In the genomic region with DNA sequence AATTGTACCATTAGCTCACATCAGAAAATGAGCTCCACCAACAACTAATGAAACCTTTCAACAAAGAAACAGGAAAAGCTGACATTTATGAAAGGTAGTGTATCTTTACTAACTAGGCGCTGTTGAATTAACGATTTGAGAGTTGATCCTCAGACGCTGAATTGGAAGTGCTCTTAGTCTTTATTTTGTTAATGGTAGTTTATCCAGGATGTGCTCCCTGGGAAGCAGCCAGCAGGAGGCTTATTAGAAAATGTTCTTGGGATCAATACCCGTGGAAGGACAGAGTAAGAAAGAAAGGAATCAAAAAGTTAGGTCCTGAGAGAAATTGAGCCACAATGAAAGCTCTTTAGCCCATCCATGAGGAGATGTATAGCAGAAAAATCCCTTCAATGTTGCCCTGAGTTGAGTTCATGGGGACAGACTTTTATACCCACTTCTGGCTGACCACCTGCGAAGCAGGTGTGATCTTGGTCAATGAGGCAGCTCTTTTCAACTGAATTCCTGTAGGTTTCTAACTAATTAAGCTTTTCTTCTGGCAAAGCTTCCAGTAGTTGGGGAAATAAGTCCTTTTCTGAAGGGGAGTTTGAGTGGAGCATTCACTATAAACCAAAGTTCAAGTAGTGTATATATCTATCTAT, we compare ENCODE assay signal across 23 cellular contexts.
A peak's percentile ranks its signal among the peaks of the same experiment; 100 is the strongest.
DNase-seq lines count a peak whose midpoint lies in the region; ATAC-seq, FAIRE-seq and TF ChIP-seq lines count a peak whose summit lies in the region.
"Had no signal": no experiment of that assay in that cellular context is flagged by ENCODE, and none has a peak within 500 bp of the region (broad histone marks: within the 10 kb centered on the region; RNA-seq: fewer than 3 reads in every experiment).

No MANE protein-coding gene starts in this region.

- H2AK5ac ChIP-seq in H1 (ENCODE audit: low read depth, low read length), result no peak overlapping the region

- POLR2A ChIA-PET in H1 (lab: Charles Lee; ENCODE audit: partially characterized antibody), result no interaction called here

- H2BK12ac ChIP-seq in H1 (ENCODE audit: low read depth, low read length), result no peak overlapping the region

- DNase-seq in SHP77 treated with DMSO at 0.1 percent for 48 hours (lab: John Stamatoyannopoulos, UW) (peak; percentile 2), SHP77 (lab: John Stamatoyannopoulos, UW) (no peak), NCI-H146 (lab: John Stamatoyannopoulos, UW) (peak; percentile 68), H1 (ENCODE audit: low read depth in 1 of 2, low spot score in 2 of 2) (no peak), thoracic aorta (ENCODE audit: low spot score) (no peak)
- no peak for DNase-seq in activated naive CD8-positive, alpha-beta T cell treated with anti-CD3 and anti-CD28 coated beads for 36 hours
- DNase-seq: ACHN; C1 segment of cervical spinal cord; CD8-positive, alpha-beta memory T cell; Kasumi-1; MM.1S; NCI-H1092; NCI-H1694 treated with DMSO at 0.1 percent for 48 hours; NCI-H2107; NCI-H345; NCI-H526 treated with DMSO at 0.1 percent for 48 hours had no signal

- H3K36me3 ChIP-seq in H1 (ENCODE audit: control insufficient read depth in 2 of 4, insufficient read depth in 4 of 4, low read length in 3 of 4) (no peaks in the 10 kb centered on the region), thoracic aorta (no peaks in the 10 kb centered on the region)
- H3K36me3 ChIP-seq: HAP-1 had no signal

- no peaks in the 10 kb centered on the region for H3K23me2 ChIP-seq in H1 (ENCODE audit: low read depth, low read length)

- H2BK15ac ChIP-seq in H1 (ENCODE audit: low read length), result no peak overlapping the region

- 14% methylated on average over 5 of the region's 5 CpGs; no CpG with 5 or more reads in 1 of the 2 experiments for WGBS in H1 (ENCODE audit: extremely low coverage in 1 of 2, insufficient coverage in 1 of 2, insufficient read length in 1 of 2, insufficient replicate concordance in 2 of 2, low coverage in 1 of 2, low lambda C conversion rate in 2 of 2, missing lambda C conversion rate in 1 of 2), 2 experiments

- no peak overlapping the region for H3K4ac ChIP-seq in H1 (replicated peaks; ENCODE audit: insufficient read length, low read depth, low read length)

- H3K14ac ChIP-seq in H1 (ENCODE audit: insufficient read length), result no peak overlapping the region

- peak; percentile 36 for FAIRE-seq in H1 (lab: Jason Lieb, UNC)
- FAIRE-seq: GM12878, RCC 7860 had no signal

- H3K4me1 ChIP-seq in H1 (replicated peaks in 1 of 4; ENCODE audit: control insufficient read depth in 3 of 4, insufficient read depth in 4 of 4, low read length in 3 of 4) (peaks cover 0 to 5% (median 2%) of the 10 kb centered on the region in 4 experiments; a peak in 3 of 7 replicates), thoracic aorta (ENCODE audit: control insufficient read depth in 1 of 2, low read depth in 2 of 2) (no peaks in the 10 kb centered on the region)
- H3K4me1 ChIP-seq: HAP-1 had no signal

- no peak for TF ChIP-seq RAD21 in H1 (IDR thresholded peaks at IDR 0.05 in 1 of 2, conservative IDR thresholded peaks at IDR 0.05 in 1 of 2; ENCODE audit: low read depth in 2 of 2, low read length in 2 of 2)

- no peak overlapping the region for H4K8ac ChIP-seq in H1 (ENCODE audit: extremely low read depth, insufficient read depth, low read length)

- peak overlapping the region; percentile 26 to 45; a peak in 3 of 4 replicates for H3K4me2 ChIP-seq in H1 (ENCODE audit: insufficient read depth in 1 of 2, low read depth in 2 of 2, low read length in 2 of 2)

- no peak overlapping the region for H2AFZ ChIP-seq in H1 (ENCODE audit: low read length)

- H3K18ac ChIP-seq in H1 (ENCODE audit: extremely low read depth, low read length), result no peak overlapping the region

- no peak for TF ChIP-seq CTCF in H1 (IDR thresholded peaks at IDR 0.05; ENCODE audit: control extremely low read depth in 1 of 3, insufficient read depth in 1 of 3, low read depth in 1 of 3, low read length in 3 of 3)
- no peak for TF ChIP-seq CTCF in thoracic aorta (IDR thresholded peaks at IDR 0.05)

- H3K9me3 ChIP-seq in H1 (ENCODE audit: insufficient read depth in 2 of 2, low read depth in 1 of 2, low read length in 1 of 2) (no peaks in the 10 kb centered on the region), thoracic aorta (no peaks in the 10 kb centered on the region)
- H3K9me3 ChIP-seq: HAP-1 had no signal

- H3K4me1 Mint-ChIP-seq in activated naive CD8-positive, alpha-beta T cell treated with anti-CD3 and anti-CD28 coated beads for 36 hours, result no peaks in the 10 kb centered on the region
- H3K4me1 Mint-ChIP-seq: CD8-positive, alpha-beta memory T cell had no signal

- TF ChIP-seq EP300 in H1 (IDR thresholded peaks at IDR 0.05; ENCODE audit: borderline replicate concordance in 1 of 2, low read depth in 2 of 2, low read length in 2 of 2), result no peak

- no peak overlapping the region for H4K91ac ChIP-seq in H1 (replicated peaks; ENCODE audit: insufficient read length, low read length)

- no peaks in the 10 kb centered on the region for H3K27me3 ChIP-seq in H1 (replicated peaks in 1 of 4; ENCODE audit: control insufficient read depth in 3 of 4, extremely low read depth in 1 of 4, insufficient read depth in 3 of 4, low read length in 3 of 4)
- no peaks in the 10 kb centered on the region for H3K27me3 ChIP-seq in thoracic aorta (replicated peaks; ENCODE audit: insufficient read depth)

- no peak overlapping the region for H2BK5ac ChIP-seq in H1 (ENCODE audit: low read depth, low read length)

- ATAC-seq in thoracic aorta (ENCODE audit: insufficient number of reproducible peaks, low FRiP score, low read depth) (peak; percentile 12), HG02588 (IDR thresholded peaks at IDR 0.05; ENCODE audit: unreplicated experiment) (no peak), GM18867 (IDR thresholded peaks at IDR 0.05; ENCODE audit: unreplicated experiment) (no peak)
- ATAC-seq: Right ventricle myocardium inferior had no signal

- H3K56ac ChIP-seq in H1 (replicated peaks; ENCODE audit: insufficient read length, low read depth, low read length), result no peak overlapping the region

- H3K9ac ChIP-seq in H1 (replicated peaks in 1 of 4; ENCODE audit: extremely low read depth in 1 of 4, low read depth in 3 of 4, low read length in 3 of 4), result no peak overlapping the region

- H3K27me3 Mint-ChIP-seq in activated naive CD8-positive, alpha-beta T cell treated with anti-CD3 and anti-CD28 coated beads for 36 hours, result no peaks in the 10 kb centered on the region

- H2BK20ac ChIP-seq in H1 (ENCODE audit: low read length), result no peak overlapping the region

- no peak overlapping the region for H3K4me3 Mint-ChIP-seq in activated naive CD8-positive, alpha-beta T cell treated with anti-CD3 and anti-CD28 coated beads for 36 hours
- H3K4me3 Mint-ChIP-seq: CD8-positive, alpha-beta memory T cell had no signal

- no peaks in the 10 kb centered on the region for H3K36me3 Mint-ChIP-seq in activated naive CD8-positive, alpha-beta T cell treated with anti-CD3 and anti-CD28 coated beads for 36 hours
- H3K36me3 Mint-ChIP-seq: CD8-positive, alpha-beta memory T cell had no signal

- no peak overlapping the region for H3K23ac ChIP-seq in H1 (ENCODE audit: insufficient read length)

- H3K9me3 Mint-ChIP-seq in activated naive CD8-positive, alpha-beta T cell treated with anti-CD3 and anti-CD28 coated beads for 36 hours, result peaks cover 4% of the 10 kb centered on the region

- no peak overlapping the region for H3K27ac Mint-ChIP-seq in activated naive CD8-positive, alpha-beta T cell treated with anti-CD3 and anti-CD28 coated beads for 36 hours
- H3K27ac Mint-ChIP-seq: CD8-positive, alpha-beta memory T cell had no signal

- no peak overlapping the region for H4K5ac ChIP-seq in H1 (ENCODE audit: insufficient read length, low read depth, low read length)

- H3K79me1 ChIP-seq in H1 (ENCODE audit: low read depth, low read length), result no peaks in the 10 kb centered on the region

- TF ChIP-seq POLR2A in H1 (IDR thresholded peaks at IDR 0.05; ENCODE audit: control extremely low read depth in 1 of 2, low read depth in 2 of 2, low read length in 2 of 2), result no peak

- H3K4me3 ChIP-seq in H1 (ENCODE audit: extremely low read depth in 1 of 4, insufficient read depth in 2 of 4, low read depth in 3 of 4, low read length in 4 of 4), result peak overlapping the region in 1 of 4 experiments; percentile 18; a peak in 1 of 8 replicates
- H3K4me3 ChIP-seq in thoracic aorta, result no peak overlapping the region
- H3K4me3 ChIP-seq: GM12878, HAP-1, SK-N-MC had no signal

- H2BK120ac ChIP-seq in H1 (replicated peaks; ENCODE audit: low read depth, low read length), result no peak overlapping the region

- no peaks in the 10 kb centered on the region for H3K79me2 ChIP-seq in H1 (ENCODE audit: control insufficient read depth in 1 of 2, insufficient read depth in 2 of 2, low read length in 2 of 2)

- no peaks in the 10 kb centered on the region for H4K20me1 ChIP-seq in H1 (replicated peaks in 1 of 2; ENCODE audit: control insufficient read depth in 1 of 2, insufficient read depth in 2 of 2, low read length in 2 of 2)

- CTCF ChIA-PET in H1 (lab: Charles Lee; ENCODE audit: partially characterized antibody), result interaction anchor here (0.8 kb wide), 1 partner anchor 252 kb away, joined by 3 read pairs; no protein-coding TSS in a partner anchor

- H3K27ac ChIP-seq in H1 (ENCODE audit: low read depth, low read length), result no peak overlapping the region
- H3K27ac ChIP-seq in thoracic aorta, result no peak overlapping the region
- H3K27ac ChIP-seq: SK-N-MC had no signal

TF ChIP-seq in H1, 55 proteins besides CTCF, POLR2A, EP300 and RAD21 (continues in another document):
- TF ChIP-seq SP4 (IDR thresholded peaks at IDR 0.05; ENCODE audit: low read length) (no peak), POLR2AphosphoS5 (IDR thresholded peaks at IDR 0.05; ENCODE audit: low read depth, low read length) (no peak), SAP30 (IDR thresholded peaks at IDR 0.05; ENCODE audit: insufficient read depth, insufficient replicate concordance, low read length) (no peak), CHD2 (IDR thresholded peaks at IDR 0.05; ENCODE audit: low read length) (no peak), TCF12 (IDR thresholded peaks at IDR 0.05; ENCODE audit: low read depth, low read length) (peak; percentile 85; the same call in 1 of the 2 replicates), MAX (IDR thresholded peaks at IDR 0.05) (peak; percentile 17; the same call in 1 of the 2 replicates)

Comparison
In these comparisons a context has a peak if more than half of its experiments do, and no peak if none do; other contexts are left out.
1. DNase-seq: peak in SHP77 treated with DMSO at 0.1 percent for 48 hours (single experiment) and NCI-H146 (single experiment); none in SHP77 (0 of 2), H1 (0 of 2), thoracic aorta (single experiment) and activated naive CD8-positive, alpha-beta T cell treated with anti-CD3 and anti-CD28 coated beads for 36 hours (single experiment).